9 cellular contexts compared by ENCODE assay signal in the genomic region with DNA sequence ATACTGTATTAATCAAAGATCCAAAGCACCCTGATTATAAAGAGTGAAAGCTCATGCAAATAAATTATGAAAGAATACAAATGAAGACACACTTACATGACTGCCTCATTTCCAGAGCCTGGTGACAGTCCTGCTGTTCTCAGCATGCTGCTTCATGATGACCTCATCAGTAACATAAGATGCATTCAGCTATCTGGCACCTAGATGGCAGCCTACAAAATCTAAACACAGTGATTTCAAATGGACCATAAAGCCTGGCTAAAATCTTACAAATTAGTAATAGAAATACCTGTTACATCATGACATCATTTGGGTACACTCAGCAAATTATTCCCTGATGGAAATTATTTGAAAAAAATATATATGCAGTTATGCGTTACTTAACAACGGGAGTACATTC.
DNase-seq lines count a peak whose midpoint lies in the region; ATAC-seq and TF ChIP-seq lines count a peak whose summit lies in the region.
"Had no signal": no experiment of that assay in that cellular context is flagged by ENCODE, and none has a peak within 500 bp of the region (broad histone marks: within the 10 kb centered on the region; RNA-seq: fewer than 3 reads in every experiment).

No MANE protein-coding gene starts in this region.

- H2AFZ ChIP-seq in PC-3 (ENCODE audit: low read length) = no peak overlapping the region

- no peaks in the 10 kb centered on the region for H3K79me2 ChIP-seq in PC-3 (ENCODE audit: low read length)

- no peak overlapping the region for H3K4me2 ChIP-seq in PC-3 (ENCODE audit: low read length)
- H3K4me2 ChIP-seq: BLaER1 treated with 17β-estradiol and CSF1 and Interleukin-3, amounts not matched to agents 10 nM and 100 nM had no signal

- ATAC-seq in left cardiac atrium = no peak
- peak; percentile 74 for ATAC-seq in PC-3
- ATAC-seq in stimulated activated naive CD8-positive, alpha-beta T cell treated with anti-CD3 and anti-CD28 coated beads, Interleukin-15, amount 100 ng/mL, for 72 hours = no peak

- no peaks in the 10 kb centered on the region for H3K36me3 Mint-ChIP-seq in type B pancreatic cell

- no peaks in the 10 kb centered on the region for H3K9me2 ChIP-seq in PC-3 (replicated peaks; ENCODE audit: low read length)

- H3K27ac Mint-ChIP-seq in type B pancreatic cell = no peak overlapping the region
- H3K27ac Mint-ChIP-seq in stimulated activated naive CD8-positive, alpha-beta T cell treated with anti-CD3 and anti-CD28 coated beads, Interleukin-15, amount 100 ng/mL, for 72 hours = no peak overlapping the region

- TF ChIP-seq CTCF in cardiac muscle cell (IDR thresholded peaks at IDR 0.05; ENCODE audit: low read depth, low read length) (peak; percentile 46), PC-3 (conservative IDR thresholded peaks at IDR 0.05; ENCODE audit: low read depth, low read length) (peak; percentile 62; the same call in 1 of the 2 replicates), fibroblast of pulmonary artery (IDR thresholded peaks at IDR 0.05; ENCODE audit: low read length, missing control alignments) (peak; percentile 21), type B pancreatic cell (conservative IDR thresholded peaks at IDR 0.05) (peak; percentile 60), GM10266 (IDR thresholded peaks at IDR 0.05; ENCODE audit: control insufficient read depth, insufficient read depth, low read depth, missing control alignments) (no peak)

- no peak overlapping the region for H3K4me3 Mint-ChIP-seq in type B pancreatic cell
- no peak overlapping the region for H3K4me3 Mint-ChIP-seq in stimulated activated naive CD8-positive, alpha-beta T cell treated with anti-CD3 and anti-CD28 coated beads, Interleukin-15, amount 100 ng/mL, for 72 hours

- no peaks in the 10 kb centered on the region for H3K27me3 Mint-ChIP-seq in type B pancreatic cell
- no peaks in the 10 kb centered on the region for H3K27me3 Mint-ChIP-seq in stimulated activated naive CD8-positive, alpha-beta T cell treated with anti-CD3 and anti-CD28 coated beads, Interleukin-15, amount 100 ng/mL, for 72 hours

- H3K4me1 ChIP-seq in cardiac muscle cell (ENCODE audit: low read depth) (no peaks in the 10 kb centered on the region), PC-3 (ENCODE audit: insufficient read depth, low read length) (peaks cover 3% of the 10 kb centered on the region; the same call in 1 of the 2 replicates)

- POLR2A ChIA-PET in PC-3 (lab: Charles Lee; ENCODE audit: unreplicated experiment) = no interaction called here

- no peaks in the 10 kb centered on the region for H4K20me1 ChIP-seq in PC-3 (ENCODE audit: low read length)

- H3K9me3 Mint-ChIP-seq in type B pancreatic cell = no peaks in the 10 kb centered on the region
- peaks cover 0 to 8% of the 10 kb centered on the region in 2 donors for H3K9me3 Mint-ChIP-seq in stimulated activated naive CD8-positive, alpha-beta T cell treated with anti-CD3 and anti-CD28 coated beads, Interleukin-15, amount 100 ng/mL, for 72 hours

- no peak overlapping the region for H3K9ac ChIP-seq in PC-3 (ENCODE audit: low read length)
- H3K9ac ChIP-seq: BLaER1 treated with 17β-estradiol and CSF1 and Interleukin-3, amounts not matched to agents 10 nM and 100 nM had no signal

- H3K4me1 Mint-ChIP-seq in type B pancreatic cell (ENCODE audit: unreplicated experiment) = peaks cover 5% of the 10 kb centered on the region
- H3K4me1 Mint-ChIP-seq in stimulated activated naive CD8-positive, alpha-beta T cell treated with anti-CD3 and anti-CD28 coated beads, Interleukin-15, amount 100 ng/mL, for 72 hours = no peaks in the 10 kb centered on the region

- DNase-seq in cardiac muscle cell (ENCODE audit: low read depth in 1 of 2, low spot score in 1 of 2) (peak; percentile 49 to 59), left cardiac atrium (no peak), PC-3 (peak; percentile 61), fibroblast of pulmonary artery (ENCODE audit: low read depth) (peak; percentile 46), type B pancreatic cell (ENCODE audit: extremely low spot score, unreplicated experiment) (no peak), GM10266 (ENCODE audit: extremely low spot score) (no peak), HT-29 (ENCODE audit: low spot score) (no peak)
- DNase-seq in stimulated activated naive CD8-positive, alpha-beta T cell treated with anti-CD3 and anti-CD28 coated beads, Interleukin-15, amount 100 ng/mL, for 72 hours = no peak

- H3K27me3 ChIP-seq in cardiac muscle cell (no peaks in the 10 kb centered on the region), PC-3 (ENCODE audit: low read length) (no peaks in the 10 kb centered on the region)
- H3K27me3 ChIP-seq: BLaER1 treated with 17β-estradiol and CSF1 and Interleukin-3, amounts not matched to agents 10 nM and 100 nM had no signal

- no peak overlapping the region for H3K4me3 ChIP-seq in cardiac muscle cell
- H3K4me3 ChIP-seq in PC-3 (ENCODE audit: low read length) = no peak overlapping the region
- no peak overlapping the region for H3K4me3 ChIP-seq in fibroblast of pulmonary artery (replicated peaks; ENCODE audit: low read depth, low read length)
- H3K4me3 ChIP-seq: BLaER1 treated with 17β-estradiol and CSF1 and Interleukin-3, amounts not matched to agents 10 nM and 100 nM had no signal

- BruUV-seq in PC-3 (replicated peaks; lab: Mats Ljungman, UMichigan) = no TSS peak

- CTCF ChIA-PET in PC-3 (lab: Charles Lee) = no interaction called here

- no peaks in the 10 kb centered on the region for H3F3A ChIP-seq in PC-3 (ENCODE audit: low read length, unreplicated experiment)

- H3K9me3 ChIP-seq in cardiac muscle cell (ENCODE audit: low read depth) (no peaks in the 10 kb centered on the region), PC-3 (ENCODE audit: low read length) (no peaks in the 10 kb centered on the region)
- H3K9me3 ChIP-seq: BLaER1 treated with 17β-estradiol and CSF1 and Interleukin-3, amounts not matched to agents 10 nM and 100 nM had no signal

- H3K27ac ChIP-seq in cardiac muscle cell (no peak overlapping the region), PC-3 (ENCODE audit: low read length) (no peak overlapping the region)
- H3K27ac ChIP-seq: BLaER1 treated with 17β-estradiol and CSF1 and Interleukin-3, amounts not matched to agents 10 nM and 100 nM had no signal

- intact Hi-C loops in left cardiac atrium (cut with DNase I) = no loop called here
- intact Hi-C loops in PC-3 (cut with micrococcal nuclease) = no loop called here

- H3K36me3 ChIP-seq in cardiac muscle cell = no peaks in the 10 kb centered on the region
- H3K36me3 ChIP-seq in PC-3 (ENCODE audit: low read depth, low read length) = no peaks in the 10 kb centered on the region

Comparison
In these comparisons a context has a peak if more than half of its experiments do, and no peak if none do; other contexts are left out.
1. DNase-seq: peak in cardiac muscle cell (2 of 2), PC-3 (single experiment) and fibroblast of pulmonary artery (single experiment); none in left cardiac atrium (single experiment), type B pancreatic cell (single experiment), GM10266 (single experiment), stimulated activated naive CD8-positive, alpha-beta T cell treated with anti-CD3 and anti-CD28 coated beads, Interleukin-15, amount 100 ng/mL, for 72 hours (0 of 2) and HT-29 (single experiment).